ENCODE assay signal across 10 cellular contexts in the genomic region with DNA sequence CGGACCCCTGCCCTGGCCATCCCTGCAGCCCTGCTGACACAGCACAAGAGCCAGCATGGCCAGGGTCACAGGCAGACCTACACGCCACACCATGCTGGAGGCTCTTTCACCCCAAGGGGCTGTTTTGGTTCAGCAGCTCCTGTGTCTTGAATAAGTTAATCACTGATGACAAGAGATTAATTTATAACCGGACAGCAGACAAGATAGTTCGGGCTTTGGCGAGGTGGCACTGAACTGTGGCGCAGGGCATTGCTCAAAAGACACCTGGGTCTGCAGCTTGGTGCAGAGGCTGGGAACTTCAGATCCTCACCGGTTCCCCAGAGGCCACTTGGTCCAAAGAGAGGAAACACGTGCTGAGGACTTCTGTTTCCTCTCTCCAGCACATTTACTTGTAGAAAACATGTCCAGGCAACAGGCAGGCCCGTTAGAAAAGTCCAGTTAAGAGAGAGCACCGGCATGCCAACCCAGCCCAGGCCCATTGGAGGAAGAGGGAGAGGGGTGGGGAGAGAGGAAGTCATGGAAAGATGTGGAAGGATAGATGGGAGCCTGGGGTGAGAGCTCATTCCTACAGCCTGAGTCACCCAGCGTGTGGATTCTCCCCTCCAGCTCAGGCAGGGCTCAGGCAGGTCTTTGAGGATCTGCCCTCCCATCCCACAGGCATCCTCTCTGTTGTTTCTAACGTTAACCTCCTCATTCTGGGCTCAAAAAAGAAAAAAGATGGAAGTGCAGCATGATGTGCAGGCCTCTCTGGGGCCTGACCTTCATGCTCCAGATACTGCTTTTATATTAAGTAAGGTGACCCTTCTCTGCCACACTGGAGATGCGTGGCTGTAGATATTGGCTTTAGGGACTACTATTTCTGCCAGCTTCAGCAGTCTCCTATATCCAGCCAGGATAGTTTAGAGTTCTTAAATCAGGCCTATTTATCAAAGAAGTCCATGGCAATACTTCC.
DNase-seq lines count a peak whose midpoint lies in the region; FAIRE-seq and TF ChIP-seq lines count a peak whose summit lies in the region.
"Had no signal": no experiment of that assay in that cellular context is flagged by ENCODE, and none has a peak within 500 bp of the region (broad histone marks: within the 10 kb centered on the region; RNA-seq: fewer than 3 reads in every experiment).

No MANE protein-coding gene starts in this region.

- H2AFZ ChIP-seq in astrocyte (ENCODE audit: low read depth, low read length), result peak overlapping the region; percentile 86

- H3K27me3 Mint-ChIP-seq in astrocyte (ENCODE audit: low read depth, unreplicated experiment), result no peaks in the 10 kb centered on the region

- no peaks in the 10 kb centered on the region for H3K9me3 Mint-ChIP-seq in astrocyte (ENCODE audit: unreplicated experiment)

- peaks cover 45% of the 10 kb centered on the region for H3K4me1 Mint-ChIP-seq in astrocyte (ENCODE audit: low read depth, unreplicated experiment)

- H3K27ac Mint-ChIP-seq in astrocyte (ENCODE audit: unreplicated experiment), result peak overlapping the region; percentile 78

- TF ChIP-seq CTCF in astrocyte (IDR thresholded peaks at IDR 0.05; ENCODE audit: insufficient read depth, low read depth, low read length) (no peak), colonic mucosa (IDR thresholded peaks at IDR 0.05) (no peak)

- peaks cover 2% of the 10 kb centered on the region for H3K36me3 Mint-ChIP-seq in astrocyte (ENCODE audit: low read depth, unreplicated experiment)

- CTCF ChIA-PET in HEK293T (lab: Yijun Ruan, JAX), result no interaction called here

- POLR2A ChIA-PET in HEK293T (lab: Yijun Ruan, JAX), result no interaction called here

- H3K4me3 ChIP-seq in astrocyte (ENCODE audit: insufficient read depth, low read depth, low read length) (no peak overlapping the region), colonic mucosa (no peak overlapping the region)
- H3K4me3 ChIP-seq: gastroesophageal sphincter had no signal

- no peak for FAIRE-seq in astrocyte (lab: Jason Lieb, UNC)

- H3K9me3 ChIP-seq in astrocyte (ENCODE audit: insufficient read depth, low read depth, low read length) (no peaks in the 10 kb centered on the region), colonic mucosa (no peaks in the 10 kb centered on the region)
- H3K9me3 ChIP-seq: gastroesophageal sphincter had no signal

- H3K27me3 ChIP-seq in astrocyte (ENCODE audit: insufficient read depth, low read length) (no peaks in the 10 kb centered on the region), colonic mucosa (no peaks in the 10 kb centered on the region)

- DNase-seq in Daoy (ENCODE audit: low read depth), result peak; percentile 88
- DNase-seq in HK-2 (ENCODE audit: unreplicated experiment), result peak; percentile 87
- DNase-seq in astrocyte (ENCODE audit: low read depth), result peak; percentile 89
- DNase-seq in lung microvascular endothelial cell (ENCODE audit: low read depth in 2 of 2), result peak; percentile 52 to 78
- DNase-seq in HEK293T (ENCODE audit: extremely low spot score), result no peak
- no peak for DNase-seq in SIG-M5 treated with dmso at 0.1 percent for 504 hours (lab: John Stamatoyannopoulos, UW; ENCODE audit: unreplicated experiment)
- no peak for DNase-seq in colonic mucosa
- no peak for DNase-seq in DMS79 (lab: John Stamatoyannopoulos, UW)

- no peaks in the 10 kb centered on the region for H4K20me1 ChIP-seq in astrocyte (ENCODE audit: insufficient read depth, low read length)

- H3K9ac ChIP-seq in astrocyte (ENCODE audit: low read length) (peak overlapping the region; percentile 0), colonic mucosa (ENCODE audit: low read depth in 2 of 2, low read length in 2 of 2) (no peak overlapping the region)
- H3K9ac ChIP-seq: KMS-11 had no signal

- no peaks in the 10 kb centered on the region for H3K79me2 ChIP-seq in astrocyte (ENCODE audit: insufficient read depth, low read length)

- H3K36me3 ChIP-seq in astrocyte (ENCODE audit: insufficient read depth, low read length), result no peaks in the 10 kb centered on the region
- no peaks in the 10 kb centered on the region for H3K36me3 ChIP-seq in colonic mucosa
- H3K36me3 ChIP-seq: gastroesophageal sphincter had no signal

- H3K4me3 Mint-ChIP-seq in astrocyte (ENCODE audit: unreplicated experiment), result peak overlapping the region; percentile 55

- H3K4me1 ChIP-seq in astrocyte (ENCODE audit: insufficient read depth, low read length) (peaks cover 26% of the 10 kb centered on the region), colonic mucosa (no peaks in the 10 kb centered on the region)
- H3K4me1 ChIP-seq: gastroesophageal sphincter had no signal

- intact Hi-C loops in colonic mucosa (cut with DNase I), result no loop called here

- peak overlapping the region; percentile 48 for H3K4me2 ChIP-seq in astrocyte (ENCODE audit: low read length)
- H3K4me2 ChIP-seq: KMS-11 had no signal

- H3K27ac ChIP-seq in astrocyte (ENCODE audit: low read depth, low read length), result peak overlapping the region; percentile 66
- no peak overlapping the region for H3K27ac ChIP-seq in colonic mucosa
- H3K27ac ChIP-seq: gastroesophageal sphincter, KMS-11 had no signal

TF ChIP-seq in HEK293T, 16 proteins besides CTCF, POLR2A, EP300 and RAD21:
- TF ChIP-seq HDGF (IDR thresholded peaks at IDR 0.05; ENCODE audit: borderline replicate concordance), result no peak
- TF ChIP-seq CTBP1 (IDR thresholded peaks at IDR 0.05; ENCODE audit: borderline replicate concordance), result no peak
- no peak for TF ChIP-seq TARDBP (IDR thresholded peaks at IDR 0.05)
- TF ChIP-seq FOXM1 (IDR thresholded peaks at IDR 0.05; ENCODE audit: borderline replicate concordance), result no peak
- TF ChIP-seq ARNT (IDR thresholded peaks at IDR 0.05), result no peak
- TF ChIP-seq FOXA1 (IDR thresholded peaks at IDR 0.05), result no peak
- TF ChIP-seq NFRKB (IDR thresholded peaks at IDR 0.05), result no peak
- no peak for TF ChIP-seq LEF1 (IDR thresholded peaks at IDR 0.05; ENCODE audit: borderline replicate concordance)
- TF ChIP-seq, protein P1, sequence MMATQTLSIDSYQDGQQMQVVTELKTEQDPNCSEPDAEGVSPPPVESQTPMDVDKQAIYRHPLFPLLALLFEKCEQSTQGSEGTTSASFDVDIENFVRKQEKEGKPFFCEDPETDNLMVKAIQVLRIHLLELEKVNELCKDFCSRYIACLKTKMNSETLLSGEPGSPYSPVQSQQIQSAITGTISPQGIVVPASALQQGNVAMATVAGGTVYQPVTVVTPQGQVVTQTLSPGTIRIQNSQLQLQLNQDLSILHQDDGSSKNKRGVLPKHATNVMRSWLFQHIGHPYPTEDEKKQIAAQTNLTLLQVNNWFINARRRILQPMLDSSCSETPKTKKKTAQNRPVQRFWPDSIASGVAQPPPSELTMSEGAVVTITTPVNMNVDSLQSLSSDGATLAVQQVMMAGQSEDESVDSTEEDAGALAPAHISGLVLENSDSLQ (IDR thresholded peaks at IDR 0.05), result no peak
- TF ChIP-seq FOXK2 (IDR thresholded peaks at IDR 0.05), result no peak

Comparison
In these comparisons a context has a peak if more than half of its experiments do, and no peak if none do; other contexts are left out.
1. DNase-seq: peak in Daoy (single experiment), HK-2 (single experiment), astrocyte (single experiment) and lung microvascular endothelial cell (2 of 2); none in HEK293T (single experiment), SIG-M5 treated with dmso at 0.1 percent for 504 hours (single experiment), colonic mucosa (single experiment) and DMS79 (single experiment).